In genomic region chr14:55274760-55275159, GRCh38 we compare ENCODE assay signal across 15 cellular contexts. TPM values are rescaled to one million over a fixed set of nuclear protein-coding genes. Genes with fewer than 3 reads are reported as not detected.
DNase-seq lines count a peak whose midpoint lies in the region; ATAC-seq, FAIRE-seq and TF ChIP-seq lines count a peak whose summit lies in the region.
"Had no signal": no experiment of that assay in that cellular context is flagged by ENCODE, and none has a peak within 500 bp of the region (broad histone marks: within the 10 kb centered on the region; RNA-seq: fewer than 3 reads in every experiment).

No MANE protein-coding gene starts in this region.

- no peaks in the 10 kb centered on the region for H3K9me3 Mint-ChIP-seq in astrocyte (ENCODE audit: unreplicated experiment)
- H3K9me3 Mint-ChIP-seq: activated T-helper 17 cell treated with anti-CD3 and anti-CD28 coated beads, Interleukin-2, amount 50 U/mL, for 72 hours; CD8-positive, alpha-beta memory T cell had no signal

- peaks cover 33% of the 10 kb centered on the region for H3K4me1 Mint-ChIP-seq in astrocyte (ENCODE audit: low read depth, unreplicated experiment)

- H3K9ac ChIP-seq in astrocyte (ENCODE audit: low read length) = no peak overlapping the region
- H3K9ac ChIP-seq: neural progenitor cell had no signal

- TF ChIP-seq CTCF in AG04450 (IDR thresholded peaks at IDR 0.05; ENCODE audit: low read depth, low read length) (no peak), astrocyte (IDR thresholded peaks at IDR 0.05; ENCODE audit: insufficient read depth, low read depth, low read length) (no peak), hepatocyte (IDR thresholded peaks at IDR 0.05; ENCODE audit: poor library complexity) (no peak)

- DNase-seq in AG04450 (ENCODE audit: low read depth, low spot score) (peak; percentile 23), GM04503 (ENCODE audit: low read depth) (peak; percentile 16), astrocyte (ENCODE audit: low read depth) (peak; percentile 90), hepatocyte (ENCODE audit: low spot score) (no peak), NCI-H1417 (lab: John Stamatoyannopoulos, UW) (no peak), NCI-H2081 treated with DMSO at 0.1 percent for 48 hours (lab: John Stamatoyannopoulos, UW) (no peak)
- DNase-seq: activated CD4-positive, CD25-positive, alpha-beta regulatory T cell; CD8-positive, alpha-beta memory T cell; dorsolateral prefrontal cortex; stimulated activated CD4-positive, alpha-beta T cell treated with anti-CD3 and anti-CD28 coated beads, Interleukin-4, amount 100 ng/mL, for 1 hour; stomach had no signal

- H3K9me3 ChIP-seq in AG04450 (ENCODE audit: control insufficient read depth, insufficient read depth, low read length) (no peaks in the 10 kb centered on the region; the same call in 1 of the 2 replicates), astrocyte (ENCODE audit: insufficient read depth, low read depth, low read length) (no peaks in the 10 kb centered on the region), hepatocyte (ENCODE audit: low read depth) (no peaks in the 10 kb centered on the region)
- H3K9me3 ChIP-seq: stomach had no signal

- H4K20me1 ChIP-seq in astrocyte (ENCODE audit: insufficient read depth, low read length) (peaks cover 60% of the 10 kb centered on the region), hepatocyte (ENCODE audit: insufficient read depth, poor library complexity, severe bottlenecking) (peaks cover 72% of the 10 kb centered on the region)

- 36% methylated on average over 1 of the region's 1 CpG for WGBS in hepatocyte (ENCODE audit: low lambda C conversion rate, missing lambda C conversion rate)

- peak; percentile 73 for FAIRE-seq in astrocyte (lab: Jason Lieb, UNC)

- H2AFZ ChIP-seq in astrocyte (ENCODE audit: low read depth, low read length) (no peak overlapping the region), hepatocyte (no peak overlapping the region)
- H2AFZ ChIP-seq: neural progenitor cell had no signal

- H3K79me2 ChIP-seq in astrocyte (ENCODE audit: insufficient read depth, low read length) = peaks cover 79% of the 10 kb centered on the region
- peaks cover 82% of the 10 kb centered on the region for H3K79me2 ChIP-seq in hepatocyte

- H3K4me2 ChIP-seq in astrocyte (ENCODE audit: low read length) = peak overlapping the region; percentile 40
- peak overlapping the region; percentile 77 for H3K4me2 ChIP-seq in hepatocyte
- H3K4me2 ChIP-seq: neural progenitor cell had no signal

- no peaks in the 10 kb centered on the region for H3K27me3 Mint-ChIP-seq in astrocyte (ENCODE audit: low read depth, unreplicated experiment)
- H3K27me3 Mint-ChIP-seq: activated T-helper 17 cell treated with anti-CD3 and anti-CD28 coated beads, Interleukin-2, amount 50 U/mL, for 72 hours; CD8-positive, alpha-beta memory T cell had no signal

- H3K36me3 ChIP-seq in astrocyte (ENCODE audit: insufficient read depth, low read length) = no peaks in the 10 kb centered on the region
- H3K36me3 ChIP-seq in hepatocyte (replicated peaks; ENCODE audit: insufficient read depth, low read depth) = no peaks in the 10 kb centered on the region
- H3K36me3 ChIP-seq: neural progenitor cell had no signal

- POLR2A ChIA-PET in AG04450 (lab: Yijun Ruan, JAX) = no interaction called here

- H3K4me3 ChIP-seq in AG04450 (ENCODE audit: low read depth, low read length) (no peak overlapping the region), astrocyte (ENCODE audit: insufficient read depth, low read depth, low read length) (no peak overlapping the region), hepatocyte (no peak overlapping the region)
- H3K4me3 ChIP-seq: neural progenitor cell, stomach had no signal

- CTCF ChIA-PET in AG04450 (lab: Charles Lee) = interaction anchor here (1.0 to 1.8 kb wide), 4 partner anchors 29 to 172 kb away, joined by 3 to 7 read pairs (median 4); no protein-coding TSS in a partner anchor

- H3K9me2 ChIP-seq in hepatocyte (replicated peaks; ENCODE audit: insufficient read depth) = no peaks in the 10 kb centered on the region

- peak overlapping the region; percentile 28 for H3K27ac Mint-ChIP-seq in astrocyte (ENCODE audit: unreplicated experiment)
- H3K27ac Mint-ChIP-seq: activated T-helper 17 cell treated with anti-CD3 and anti-CD28 coated beads, Interleukin-2, amount 50 U/mL, for 72 hours; neural progenitor cell had no signal

- ATAC-seq in GM19035 (IDR thresholded peaks at IDR 0.05; ENCODE audit: unreplicated experiment) (no peak), GM21515 (IDR thresholded peaks at IDR 0.05; ENCODE audit: unreplicated experiment) (no peak)
- ATAC-seq: activated T-helper 17 cell treated with anti-CD3 and anti-CD28 coated beads, Interleukin-2, amount 50 U/mL, for 72 hours had no signal

- H3K4me3 Mint-ChIP-seq in astrocyte (ENCODE audit: unreplicated experiment) = peak overlapping the region; percentile 27
- H3K4me3 Mint-ChIP-seq: activated T-helper 17 cell treated with anti-CD3 and anti-CD28 coated beads, Interleukin-2, amount 50 U/mL, for 72 hours; neural progenitor cell had no signal

- H3K4me1 ChIP-seq in astrocyte (ENCODE audit: insufficient read depth, low read length) (peaks cover 26% of the 10 kb centered on the region), hepatocyte (ENCODE audit: insufficient read depth) (peaks cover 35% of the 10 kb centered on the region)

- H3K27ac ChIP-seq in AG04450 (ENCODE audit: low read depth, low read length) (no peak overlapping the region), astrocyte (ENCODE audit: low read depth, low read length) (peak overlapping the region; percentile 35), hepatocyte (peak overlapping the region; percentile 27)
- H3K27ac ChIP-seq: neural progenitor cell had no signal

- H3K27me3 ChIP-seq in AG04450 (ENCODE audit: control insufficient read depth, insufficient read depth, low read length) = no peaks in the 10 kb centered on the region
- no peaks in the 10 kb centered on the region for H3K27me3 ChIP-seq in astrocyte (ENCODE audit: insufficient read depth, low read length)
- H3K27me3 ChIP-seq in hepatocyte = no peaks in the 10 kb centered on the region
- H3K27me3 ChIP-seq: dorsolateral prefrontal cortex, stomach had no signal

- H3K36me3 Mint-ChIP-seq in astrocyte (ENCODE audit: low read depth, unreplicated experiment) = peaks cover 2% of the 10 kb centered on the region

RNA-seq across cellular contexts. Expression of gene FBXO34, which starts 3.5 kb away (rescaled TPM):
- polyA plus RNA-seq in AG04450 (2011; rRNA removed) = 26.8 and 30.9 TPM in 2 replicates
- 21.8 and 23.8 TPM in 2 replicates for polyA minus RNA-seq in AG04450 (2011; rRNA and poly(A)+ RNA removed)
- 21.1 and 23.4 TPM in 2 replicates for total RNA-seq in astrocyte
- total RNA-seq in hepatocyte = 45.9 and 46.5 TPM in 2 replicates
- 27.5 and 31.6 TPM in 2 replicates for polyA plus RNA-seq in hepatocyte

Comparison
In these comparisons a context has a peak if more than half of its experiments do, and no peak if none do; other contexts are left out.
1. DNase-seq: peak in AG04450 (single experiment), GM04503 (single experiment) and astrocyte (single experiment); none in hepatocyte (single experiment), NCI-H1417 (0 of 3) and NCI-H2081 treated with DMSO at 0.1 percent for 48 hours (single experiment).